In genomic region chrX:53681661-53682060, GRCh38 we compare ENCODE assay signal across 11 cellular contexts. TPM values are rescaled to one million over a fixed set of nuclear protein-coding genes. Genes with fewer than 3 reads are reported as not detected.
DNase-seq lines count a peak whose midpoint lies in the region; FAIRE-seq and TF ChIP-seq lines count a peak whose summit lies in the region.
"Had no signal": no experiment of that assay in that cellular context is flagged by ENCODE, and none has a peak within 500 bp of the region (broad histone marks: within the 10 kb centered on the region; RNA-seq: fewer than 3 reads in every experiment).

No MANE protein-coding gene starts in this region.

- no peak overlapping the region for H3K27ac ChIP-seq in PC-9
- H3K27ac ChIP-seq in brain microvascular endothelial cell = peak overlapping the region; percentile 11

- H4K20me1 ChIP-seq in PC-9 (ENCODE audit: insufficient read depth) = no peaks in the 10 kb centered on the region; the same call in 1 of the 2 replicates

- no peaks in the 10 kb centered on the region for H3K4me1 ChIP-seq in PC-9 (replicated peaks; ENCODE audit: insufficient read depth)

- no peaks in the 10 kb centered on the region for H3K9me3 ChIP-seq in PC-9 (ENCODE audit: insufficient read depth, low read depth)

- BruUV-seq in PC-9 (replicated peaks; lab: Mats Ljungman, UMichigan) = no TSS peak

- H3K36me3 Mint-ChIP-seq in neural crest cell (ENCODE audit: low read depth) = peaks cover 17% of the 10 kb centered on the region

- CTCF ChIA-PET in PC-9 (lab: Charles Lee) = no interaction called here

- POLR2A ChIA-PET in PC-9 (lab: Charles Lee; ENCODE audit: unreplicated experiment) = no interaction called here

- peak overlapping the region; percentile 74 for H3K4me2 ChIP-seq in PC-9

- 0 out of 2 replicates have a peak, but pooled peaks cover 4% of the 10 kb centered on the region for H3F3A ChIP-seq in PC-9 (ENCODE audit: insufficient read depth, low read depth)

- FAIRE-seq in GM12891 (lab: Jason Lieb, UNC) = no peak
- FAIRE-seq: RCC 7860 had no signal

- H3K27me3 Mint-ChIP-seq in neural crest cell (ENCODE audit: low read depth) = peaks cover 3% of the 10 kb centered on the region

- intact Hi-C loops in PC-9 (cut with micrococcal nuclease; ENCODE audit: unreplicated experiment) = loop anchor here (5.0 to 10.0 kb wide), 2 partner anchors 131 to 1323 kb away; partner anchors contain the start of gene APEX2

- peaks cover 20% of the 10 kb centered on the region for H3K4me1 Mint-ChIP-seq in neural crest cell

- H3K27ac Mint-ChIP-seq in neural crest cell (ENCODE audit: unreplicated experiment) = no peak overlapping the region

- H3K79me2 ChIP-seq in PC-9 (ENCODE audit: low read depth) = peaks cover 77% of the 10 kb centered on the region

- no peaks in the 10 kb centered on the region for H3K27me3 ChIP-seq in PC-9 (ENCODE audit: insufficient read depth, low read depth)
- H3K27me3 ChIP-seq in brain microvascular endothelial cell (replicated peaks) = no peaks in the 10 kb centered on the region

- no peaks in the 10 kb centered on the region for H3K9me2 ChIP-seq in PC-9 (ENCODE audit: insufficient read depth)

- H3K36me3 ChIP-seq in PC-9 (ENCODE audit: low read depth) = no peaks in the 10 kb centered on the region
- H3K36me3 ChIP-seq in brain microvascular endothelial cell (replicated peaks) = peaks cover 2% of the 10 kb centered on the region

- TF ChIP-seq CTCF in PC-9 (conservative IDR thresholded peaks at IDR 0.05) = no peak
- no peak for TF ChIP-seq CTCF in brain microvascular endothelial cell (IDR thresholded peaks at IDR 0.05; ENCODE audit: low read depth, low read length, missing control alignments)
- TF ChIP-seq CTCF in neural crest cell (conservative IDR thresholded peaks at IDR 0.05) = no peak

- in situ Hi-C loops in brain microvascular endothelial cell (cut with HindIII; ENCODE audit: low pct_ligation_motif_present, low sequenced_read_pairs) = no loop called here

- DNase-seq in GM12891 (ENCODE audit: insufficient read length, low spot score) (no peak), PC-9 (no peak), brain microvascular endothelial cell (no peak), neural crest cell (ENCODE audit: low read depth, low spot score) (no peak), foreskin melanocyte (no peak), occipital lobe (lab: John Stamatoyannopoulos, UW) (no peak), DMS53 (lab: John Stamatoyannopoulos, UW) (no peak)
- DNase-seq in stimulated activated CD8-positive, alpha-beta memory T cell treated with anti-CD3 and anti-CD28 coated beads, Interleukin-4, amount 100 ng/mL, for 48 hours = no peak
- DNase-seq: left ventricle myocardium superior, NCI-H1417 treated with DMSO at 0.1 percent for 48 hours had no signal

- 0 out of 2 replicates have a peak, but pooled peaks have one; percentile 27 for TF ChIP-seq POLR2A in GM12891 (IDR thresholded peaks at IDR 0.05; ENCODE audit: low read depth, low read length)

- no peak overlapping the region; the same call in 1 of the 2 replicates for H3K4me3 ChIP-seq in PC-9
- H3K4me3 ChIP-seq in brain microvascular endothelial cell (ENCODE audit: low read depth, low read length) = no peak overlapping the region

- peak overlapping the region; percentile 69 for H3K4me3 Mint-ChIP-seq in neural crest cell

- no peak overlapping the region for H2AFZ ChIP-seq in PC-9

- no peaks in the 10 kb centered on the region for H3K9me3 Mint-ChIP-seq in neural crest cell

TF ChIP-seq in GM12891, 5 proteins besides CTCF, POLR2A, EP300 and RAD21:
- TF ChIP-seq TAF1 (IDR thresholded peaks at IDR 0.05; ENCODE audit: low read depth, low read length) (no peak), POLR2AphosphoS5 (IDR thresholded peaks at IDR 0.05; ENCODE audit: low read depth, low read length) (no peak), PAX5 (IDR thresholded peaks at IDR 0.05; ENCODE audit: insufficient read depth, low read length, severe bottlenecking) (no peak), POU2F2 (IDR thresholded peaks at IDR 0.05; ENCODE audit: low read depth, low read length) (no peak), SPI1 (IDR thresholded peaks at IDR 0.05; ENCODE audit: low read depth, low read length) (no peak)
TF ChIP-seq in GM12891: peak in this region for 0.

RNA-seq across cellular contexts. Expression of gene HUWE1, which starts 4.9 kb away (rescaled TPM):
- polyA plus RNA-seq in GM12891 (2012; ENCODE audit: low read depth, missing spikeins) = 83.5 TPM
- 496 and 536 TPM in 2 replicates for total RNA-seq in PC-9 (2021)
- 241 and 245 TPM in 2 replicates for total RNA-seq in neural crest cell
- 95.3 TPM for total RNA-seq in occipital lobe
